In genomic region chr6:116314878-116315277, GRCh38 we compare ENCODE assay signal across 17 cellular contexts. TPM values are rescaled to one million over a fixed set of nuclear protein-coding genes. Genes with fewer than 3 reads are reported as not detected.
DNase-seq lines count a peak whose midpoint lies in the region; ATAC-seq and TF ChIP-seq lines count a peak whose summit lies in the region.
"Had no signal": no experiment of that assay in that cellular context is flagged by ENCODE, and none has a peak within 500 bp of the region (broad histone marks: within the 10 kb centered on the region; RNA-seq: fewer than 3 reads in every experiment).

No MANE protein-coding gene starts in this region.

- in situ Hi-C loops in GM13977 (cut with MboI; ENCODE audit: low pct_unique_long_range_greater_than_20kb, low sequenced_read_pairs, unreplicated experiment) = no loop called here

- POLR2A ChIA-PET in CD8-positive, alpha-beta memory T cell (lab: Charles Lee) = no interaction called here

- no peaks in the 10 kb centered on the region for H3K36me3 ChIP-seq in CD8-positive, alpha-beta memory T cell (ENCODE audit: insufficient read depth, low read length)
- H3K36me3 ChIP-seq: esophagus muscularis mucosa, stomach had no signal

- no peak overlapping the region for H3K27ac ChIP-seq in CD8-positive, alpha-beta memory T cell (ENCODE audit: low read depth, low read length)
- H3K27ac ChIP-seq: esophagus muscularis mucosa, psoas muscle, stomach had no signal

- H3K9me3 Mint-ChIP-seq in CD8-positive, alpha-beta memory T cell = no peaks in the 10 kb centered on the region

- no peaks in the 10 kb centered on the region for H3K4me1 ChIP-seq in CD8-positive, alpha-beta memory T cell (ENCODE audit: insufficient read depth, low read length)
- H3K4me1 ChIP-seq: psoas muscle had no signal

- no peak overlapping the region for H3K4me3 ChIP-seq in CD8-positive, alpha-beta memory T cell (ENCODE audit: low read length)
- H3K4me3 ChIP-seq: esophagus muscularis mucosa, psoas muscle, stomach had no signal

- no peaks in the 10 kb centered on the region for H3K9me3 ChIP-seq in CD8-positive, alpha-beta memory T cell (ENCODE audit: low read length)
- H3K9me3 ChIP-seq: esophagus muscularis mucosa, psoas muscle, stomach had no signal

- no peaks in the 10 kb centered on the region for H3K4me1 Mint-ChIP-seq in CD8-positive, alpha-beta memory T cell
- H3K4me1 Mint-ChIP-seq: CD4-positive, alpha-beta memory T cell had no signal

- H3K27me3 Mint-ChIP-seq in CD8-positive, alpha-beta memory T cell = peaks cover 0 to 3% of the 10 kb centered on the region in 2 donors
- H3K27me3 Mint-ChIP-seq: CD4-positive, alpha-beta memory T cell had no signal

- ATAC-seq in HG02623 (IDR thresholded peaks at IDR 0.05; ENCODE audit: unreplicated experiment) = peak; percentile 74
- ATAC-seq: psoas muscle had no signal

- H3K36me3 Mint-ChIP-seq in CD8-positive, alpha-beta memory T cell = peaks cover 3 to 10% (median 9%) of the 10 kb centered on the region in 3 donors

- H3K27ac Mint-ChIP-seq in CD8-positive, alpha-beta memory T cell = peak overlapping the region in 1 of 8 donors; percentile 35

- H3K27me3 ChIP-seq in CD8-positive, alpha-beta memory T cell (ENCODE audit: insufficient read depth, low read length, poor library complexity, severe bottlenecking) = no peaks in the 10 kb centered on the region
- H3K27me3 ChIP-seq: esophagus muscularis mucosa, stomach had no signal

- peak; percentile 10 for DNase-seq in GM13977 (ENCODE audit: low spot score)
- peak; percentile 68 for DNase-seq in NOMO-1 treated with dmso at 0.1 percent for 144 hours (lab: John Stamatoyannopoulos, UW; ENCODE audit: unreplicated experiment)
- peak; percentile 20 for DNase-seq in medulla oblongata (ENCODE audit: extremely low spot score)
- DNase-seq in COLO829 (ENCODE audit: low spot score) = no peak
- no peak for DNase-seq in ureter (ENCODE audit: low spot score)
- no peak for DNase-seq in CD8-positive, alpha-beta memory T cell
- no peak for DNase-seq in stimulated activated CD4-positive, alpha-beta T cell treated with anti-CD3 and anti-CD28 coated beads, Interleukin-12 subunit alpha, Interleukin-12 subunit beta, amount 100 ng/mL, for 4 hours
- DNase-seq: activated CD4-positive, alpha-beta T cell treated with anti-CD3 and anti-CD28 coated beads for 48 hours; activated effector memory CD4-positive, alpha-beta T cell treated with anti-CD3 and anti-CD28 coated beads, Interleukin-2, amount 50 U/mL, for 16 hours; caudate nucleus; CD4-positive, alpha-beta memory T cell; NCI-H1436; NCI-H748 treated with DMSO at 0.1 percent for 48 hours; psoas muscle; stomach had no signal

- H3K4me3 Mint-ChIP-seq in CD8-positive, alpha-beta memory T cell = no peak overlapping the region
- H3K4me3 Mint-ChIP-seq: CD4-positive, alpha-beta memory T cell had no signal

- CTCF ChIA-PET in CD8-positive, alpha-beta memory T cell (lab: Charles Lee) = no interaction called here

- no peak for TF ChIP-seq CTCF in GM13977 (IDR thresholded peaks at IDR 0.05; ENCODE audit: extremely low read depth, insufficient read depth, missing control alignments)

RNA-seq across cellular contexts. Expression of gene TSPYL1, which starts 35.1 kb away (rescaled TPM):
- total RNA-seq in ureter = 118 TPM
- 10 to 100 TPM; 56.6 to 57.4 TPM for total RNA-seq in CD8-positive, alpha-beta memory T cell
- 50.5 TPM for polyA plus RNA-seq in CD8-positive, alpha-beta memory T cell

RNA-seq across cellular contexts. Expression of gene DSE, which starts 55.9 kb away (rescaled TPM):
- total RNA-seq in ureter = 43.9 TPM
- 1 to 10 TPM; 7.5 to 7.9 TPM for total RNA-seq in CD8-positive, alpha-beta memory T cell
- polyA plus RNA-seq in CD8-positive, alpha-beta memory T cell = 2.7 TPM

Comparison
In these comparisons a context has a peak if more than half of its experiments do, and no peak if none do; other contexts are left out.
1. DNase-seq: peak in GM13977 (single experiment), NOMO-1 treated with dmso at 0.1 percent for 144 hours (single experiment) and medulla oblongata (single experiment); none in COLO829 (single experiment), ureter (single experiment), CD8-positive, alpha-beta memory T cell (0 of 5) and stimulated activated CD4-positive, alpha-beta T cell treated with anti-CD3 and anti-CD28 coated beads, Interleukin-12 subunit alpha, Interleukin-12 subunit beta, amount 100 ng/mL, for 4 hours (single experiment).